ENCODE assay signal across 5 cellular contexts in the genomic region with DNA sequence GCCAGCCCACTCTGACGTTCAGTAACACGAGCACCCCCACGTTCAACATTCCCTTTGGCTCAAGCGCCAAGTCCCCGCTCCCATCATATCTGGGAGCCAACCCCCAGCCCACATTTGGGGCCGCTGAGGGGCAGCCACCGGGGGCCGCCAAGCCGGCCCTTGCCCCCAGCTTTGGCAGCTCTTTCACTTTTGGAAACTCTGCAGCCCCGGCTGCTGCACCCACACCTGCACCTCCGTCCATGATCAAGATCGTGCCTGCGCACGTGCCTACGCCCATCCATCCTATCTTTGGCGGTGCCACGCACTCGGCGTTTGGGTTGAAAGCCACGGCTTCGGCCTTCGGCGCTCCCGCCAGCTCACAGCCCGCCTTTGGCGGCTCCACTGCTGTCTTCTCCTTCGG. TPM values are rescaled to one million over a fixed set of nuclear protein-coding genes. Genes with fewer than 3 reads are reported as not detected.
"Had no signal": no experiment of that assay in that cellular context is flagged by ENCODE, and none has a peak within 500 bp of the region (broad histone marks: within the 10 kb centered on the region; RNA-seq: fewer than 3 reads in every experiment).

No MANE protein-coding gene starts in this region.

RNA-seq across cellular contexts. Expression of gene TRIM50, which starts 30.2 kb away (rescaled TPM):
- total RNA-seq: HT-29, HT1080, IMR-90, K562 had no signal
- polyA plus RNA-seq: IgD-negative memory B cell, IMR-90, K562 had no signal

RNA-seq across cellular contexts. Expression of gene FKBP6, which starts 30.3 kb away (rescaled TPM):
- total RNA-seq: HT-29, HT1080, IMR-90, K562 had no signal
- polyA plus RNA-seq: IgD-negative memory B cell, IMR-90, K562 had no signal
